ENCODE assay signal across 9 cellular contexts in genomic region chr1:90851711-90852050, GRCh38.
DNase-seq lines count a peak whose midpoint lies in the region; ATAC-seq, FAIRE-seq and TF ChIP-seq lines count a peak whose summit lies in the region.
"Had no signal": no experiment of that assay in that cellular context is flagged by ENCODE, and none has a peak within 500 bp of the region (broad histone marks: within the 10 kb centered on the region; RNA-seq: fewer than 3 reads in every experiment).

No MANE protein-coding gene starts in this region.

- H4K20me1 ChIP-seq in GM23248 (ENCODE audit: insufficient read depth) = no peaks in the 10 kb centered on the region
- no peaks in the 10 kb centered on the region for H4K20me1 ChIP-seq in GM12878 (ENCODE audit: control insufficient read depth, insufficient read depth)

- peak overlapping the region; percentile 42 for H3K9ac ChIP-seq in GM23248
- no peak overlapping the region for H3K9ac ChIP-seq in GM12878 (ENCODE audit: control insufficient read depth, insufficient read depth, low read length)

- POLR2A ChIA-PET in GM12878 (lab: Charles Lee) = no interaction called here

- H3K4me3 ChIP-seq in GM23248 (peak overlapping the region; percentile 81), GM12878 (peak overlapping the region; percentile 69), mesodermal cell (ENCODE audit: extremely low read depth, insufficient read depth, low read length, poor library complexity, severe bottlenecking) (peak overlapping the region; percentile 75)

- no peaks in the 10 kb centered on the region for H3F3A ChIP-seq in GM23248 (ENCODE audit: insufficient read depth)

- H3K79me2 ChIP-seq in GM23248 (ENCODE audit: insufficient read depth) (no peaks in the 10 kb centered on the region), GM12878 (ENCODE audit: control insufficient read depth, insufficient read depth, low read length) (no peaks in the 10 kb centered on the region)

- TF ChIP-seq RAD21 in GM12878 (IDR thresholded peaks at IDR 0.05; ENCODE audit: insufficient read depth, low read depth, low read length) = no peak

- ATAC-seq in GM12878 = no peak

- no peak for TF ChIP-seq EP300 in GM12878 (IDR thresholded peaks at IDR 0.05; ENCODE audit: borderline replicate concordance in 1 of 2, control insufficient read depth in 1 of 2, low read depth in 2 of 2, low read length in 2 of 2)

- intact Hi-C loops in GM12878 (cut with micrococcal nuclease; ENCODE audit: unreplicated experiment) = loop anchor here (2.0 kb wide), 1 partner anchor 131 kb away; no protein-coding TSS in a partner anchor

- RAD21 ChIA-PET in GM12878 (lab: Charles Lee; ENCODE audit: unreplicated experiment) = interaction anchor here (1.0 kb wide), 1 partner anchor 737 kb away, joined by 3 read pairs; no protein-coding TSS in a partner anchor

- no TSS peak for BruUV-seq in GM12878 (replicated peaks; lab: Mats Ljungman, UMichigan)

- in situ Hi-C loops in GM23248 (cut with MboI) = no loop called here
- in situ Hi-C loops in GM12878 (cut with MboI) = no loop called here

- CTCF ChIA-PET in GM12878 (lab: Yijun Ruan, JAX) = interaction anchor here (0.7 to 3.7 kb wide), 6 partner anchors 9 to 376 kb away, joined by 3 to 16 read pairs (median 4); no protein-coding TSS in a partner anchor

- TF ChIP-seq CTCF in 22Rv1 (IDR thresholded peaks at IDR 0.05) = peak; percentile 46
- TF ChIP-seq CTCF in GM12878 (IDR thresholded peaks at IDR 0.05 in 2 of 3, conservative IDR thresholded peaks at IDR 0.05 in 1 of 3; ENCODE audit: control insufficient read depth in 2 of 3, extremely low read depth in 1 of 3, insufficient read depth in 1 of 3, low read depth in 3 of 3, low read length in 3 of 3) = no peak; a peak in 1 of 6 replicates

- no peak for TF ChIP-seq POLR2A in GM12878 (IDR thresholded peaks at IDR 0.05; ENCODE audit: low read depth, low read length)

- H3K4me2 ChIP-seq in GM23248 (ENCODE audit: unreplicated experiment) (peak overlapping the region; percentile 92), GM12878 (ENCODE audit: control insufficient read depth, insufficient read depth) (peak overlapping the region; percentile 24)

- H3K36me3 ChIP-seq in GM23248 (ENCODE audit: low read depth) (no peaks in the 10 kb centered on the region), GM12878 (ENCODE audit: control insufficient read depth in 2 of 2, insufficient read depth in 2 of 2, low read length in 1 of 2) (no peaks in the 10 kb centered on the region), mesodermal cell (ENCODE audit: control insufficient read depth, insufficient read depth, low read length) (no peaks in the 10 kb centered on the region)

- DNase-seq in GM23248 = no peak
- no peak for DNase-seq in GM12878 (ENCODE audit: low read depth, low spot score)
- no peak for DNase-seq in Kasumi-1 (lab: John Stamatoyannopoulos, UW)
- DNase-seq in pons (ENCODE audit: low spot score) = no peak
- DNase-seq in stimulated activated CD4-positive, alpha-beta T cell treated with anti-CD3 and anti-CD28 coated beads, Interleukin-1b, Interleukin-23, amount 100 ng/mL, for 48 hours = no peak
- no peak for DNase-seq in NCI-H128 (lab: John Stamatoyannopoulos, UW; ENCODE audit: unreplicated experiment)

- SMC1A ChIA-PET in GM12878 (lab: Charles Lee; ENCODE audit: uncharacterized antibody, unreplicated experiment) = interaction anchor here (1.0 kb wide), 1 partner anchor 50 kb away, joined by 3 read pairs; no protein-coding TSS in a partner anchor

- H3K27me3 ChIP-seq in GM23248 (replicated peaks; ENCODE audit: insufficient read depth) = no peaks in the 10 kb centered on the region
- peaks cover 0 to 9% of the 10 kb centered on the region in 2 experiments; a peak in 3 of 4 replicates for H3K27me3 ChIP-seq in GM12878 (replicated peaks in 1 of 2; ENCODE audit: control insufficient read depth in 2 of 2, insufficient read depth in 2 of 2, low read length in 1 of 2)

- H3K9me3 ChIP-seq in GM23248 (ENCODE audit: low read depth) (no peaks in the 10 kb centered on the region), GM12878 (replicated peaks; ENCODE audit: control insufficient read depth, insufficient read depth, low read length) (no peaks in the 10 kb centered on the region), mesodermal cell (ENCODE audit: control insufficient read depth, low read length) (no peaks in the 10 kb centered on the region)

- H3K4me1 ChIP-seq in GM23248 (ENCODE audit: insufficient read depth) (no peaks in the 10 kb centered on the region), GM12878 (ENCODE audit: control insufficient read depth, insufficient read depth, low read length) (peaks cover 5% of the 10 kb centered on the region; the same call in 1 of the 2 replicates), mesodermal cell (ENCODE audit: control insufficient read depth, insufficient read depth, low read length, poor library complexity, severe bottlenecking) (peaks cover 2% of the 10 kb centered on the region)

- 0 to 2% methylated on average over 17 to 19 of the region's 21 CpGs for WGBS in GM23248 (ENCODE audit: low coverage in 1 of 2, low lambda C conversion rate in 2 of 2, missing lambda C conversion rate in 2 of 2), 2 experiments
- WGBS in GM12878 (ENCODE audit: insufficient coverage, insufficient replicate concordance, low lambda C conversion rate, missing lambda C conversion rate) = under 1% methylated on average over 11 of the region's 21 CpGs
- WGBS in mesodermal cell (ENCODE audit: insufficient coverage in 2 of 2), 2 experiments = 0% methylated on average over 4 of the region's 21 CpGs

- H2AFZ ChIP-seq in GM23248 (peak overlapping the region; percentile 91), GM12878 (ENCODE audit: control insufficient read depth, low read depth, low read length) (peak overlapping the region; percentile 20)

- FAIRE-seq in GM12878 (lab: Jason Lieb, UNC) = no peak
- FAIRE-seq: GM18507 had no signal

- no peaks in the 10 kb centered on the region for H3K9me2 ChIP-seq in GM23248 (ENCODE audit: insufficient read depth)

- H3K27ac ChIP-seq in 22Rv1 (no peak overlapping the region), GM23248 (no peak overlapping the region), GM12878 (ENCODE audit: control insufficient read depth, insufficient read depth) (no peak overlapping the region), mesodermal cell (ENCODE audit: low read depth, low read length, severe bottlenecking) (no peak overlapping the region)

TF ChIP-seq in GM12878, 131 proteins besides CTCF, POLR2A, EP300 and RAD21:
- no peak for TF ChIP-seq HSF1 (IDR thresholded peaks at IDR 0.05; ENCODE audit: low read depth, low read length)
- TF ChIP-seq CBX3 (IDR thresholded peaks at IDR 0.05; ENCODE audit: borderline replicate concordance, low read depth) = no peak
- TF ChIP-seq CHD2 (IDR thresholded peaks at IDR 0.05; ENCODE audit: borderline replicate concordance, low read depth, low read length) = no peak
- TF ChIP-seq POU2F2 (IDR thresholded peaks at IDR 0.05; ENCODE audit: borderline replicate concordance, low read depth, low read length) = no peak
- TF ChIP-seq NFXL1 (IDR thresholded peaks at IDR 0.05; ENCODE audit: borderline replicate concordance) = no peak
- no peak for TF ChIP-seq RCOR1 (conservative IDR thresholded peaks at IDR 0.05; ENCODE audit: low read depth, low read length)
- no peak for TF ChIP-seq PML (IDR thresholded peaks at IDR 0.05; ENCODE audit: low read length)
